8 cellular contexts compared by ENCODE assay signal in genomic region chr11:2298795-2299747, GRCh38. TPM values are rescaled to one million over a fixed set of nuclear protein-coding genes. Genes with fewer than 3 reads are reported as not detected.
DNase-seq lines count a peak whose midpoint lies in the region; ATAC-seq and TF ChIP-seq lines count a peak whose summit lies in the region.

No MANE protein-coding gene starts in this region.

- no peaks in the 10 kb centered on the region for H3K36me3 ChIP-seq in left lung

- BruUV-seq in Calu3 (replicated peaks; lab: Mats Ljungman, UMichigan): no TSS peak

- CTCF ChIA-PET in Calu3 (lab: Charles Lee): interaction anchor here (1.2 to 1.8 kb wide), 3 partner anchors 101 to 113 kb away, joined by 4 to 13 read pairs (median 9); no protein-coding TSS in a partner anchor

- peak; percentile 69 for DNase-seq in Calu3
- DNase-seq in left lung: peak in 1 of 2 donors; percentile 73
- no peak for DNase-seq in epidermal melanocyte (ENCODE audit: insufficient read length, low spot score)

- H3K27me3 ChIP-seq in left lung: no peaks in the 10 kb centered on the region

- H3K9me3 Mint-ChIP-seq in Calu3 (ENCODE audit: low read depth, unreplicated experiment) (no peaks in the 10 kb centered on the region), IgD-negative memory B cell (no peaks in the 10 kb centered on the region)
- H3K9me3 Mint-ChIP-seq in activated naive CD4-positive, alpha-beta T cell treated with anti-CD3 and anti-CD28 coated beads, Interleukin-2, amount 50 U/mL, for 24 hours: no peaks in the 10 kb centered on the region

- no peaks in the 10 kb centered on the region for H3K36me3 Mint-ChIP-seq in Calu3 (ENCODE audit: insufficient read depth, unreplicated experiment)
- no peaks in the 10 kb centered on the region for H3K36me3 Mint-ChIP-seq in IgD-negative memory B cell
- H3K36me3 Mint-ChIP-seq in activated naive CD4-positive, alpha-beta T cell treated with anti-CD3 and anti-CD28 coated beads, Interleukin-2, amount 50 U/mL, for 24 hours: no peaks in the 10 kb centered on the region

- H3K27ac Mint-ChIP-seq in Calu3 (ENCODE audit: unreplicated experiment) (no peak overlapping the region), IgD-negative memory B cell (peak overlapping the region in 1 of 3 donors; percentile 62)
- no peak overlapping the region for H3K27ac Mint-ChIP-seq in activated naive CD4-positive, alpha-beta T cell treated with anti-CD3 and anti-CD28 coated beads, Interleukin-2, amount 50 U/mL, for 24 hours

- peak overlapping the region in 1 of 2 donors; percentile 13 for H3K27ac ChIP-seq in left lung

- H3K4me1 ChIP-seq in left lung: peaks cover 0 to 38% of the 10 kb centered on the region in 2 donors

- no peak overlapping the region for H3K4me3 ChIP-seq in left lung

- H3K4me3 Mint-ChIP-seq in Calu3 (ENCODE audit: low read depth, unreplicated experiment) (no peak overlapping the region), IgD-negative memory B cell (peak overlapping the region; percentile 30 to 92 (median 60))
- peak overlapping the region; percentile 30 for H3K4me3 Mint-ChIP-seq in activated naive CD4-positive, alpha-beta T cell treated with anti-CD3 and anti-CD28 coated beads, Interleukin-2, amount 50 U/mL, for 24 hours

- intact Hi-C loops in Calu3 (cut with micrococcal nuclease; ENCODE audit: unreplicated experiment): loop anchor here (1.0 kb wide), 1 partner anchor 102 kb away; no protein-coding TSS in a partner anchor
- intact Hi-C loops in left lung (cut with DNase I): loop anchor here in 1 of 2 donors (5.0 kb wide), 1 partner anchor 102 kb away; no protein-coding TSS in a partner anchor

- peak; percentile 14 for ATAC-seq in left lung
- no peak for ATAC-seq in HG02938 (IDR thresholded peaks at IDR 0.05; ENCODE audit: unreplicated experiment)
- no peak for ATAC-seq in GM18517 (IDR thresholded peaks at IDR 0.05; ENCODE audit: unreplicated experiment)
- no peak for ATAC-seq in HG03520 (IDR thresholded peaks at IDR 0.05; ENCODE audit: unreplicated experiment)

- no peaks in the 10 kb centered on the region for H3K4me1 Mint-ChIP-seq in Calu3 (ENCODE audit: low read depth, unreplicated experiment)
- H3K4me1 Mint-ChIP-seq in IgD-negative memory B cell: peaks cover 7 to 17% (median 16%) of the 10 kb centered on the region in 3 donors
- H3K4me1 Mint-ChIP-seq in activated naive CD4-positive, alpha-beta T cell treated with anti-CD3 and anti-CD28 coated beads, Interleukin-2, amount 50 U/mL, for 24 hours: peaks cover 54% of the 10 kb centered on the region

- peak; percentile 66 for TF ChIP-seq CTCF in Calu3 (IDR thresholded peaks at IDR 0.05; ENCODE audit: unreplicated experiment)
- peak; percentile 18 to 46 for TF ChIP-seq CTCF in left lung (IDR thresholded peaks at IDR 0.05)

- H3K27me3 Mint-ChIP-seq in Calu3 (ENCODE audit: unreplicated experiment): peaks cover 57% of the 10 kb centered on the region
- no peaks in the 10 kb centered on the region for H3K27me3 Mint-ChIP-seq in IgD-negative memory B cell
- H3K27me3 Mint-ChIP-seq in activated naive CD4-positive, alpha-beta T cell treated with anti-CD3 and anti-CD28 coated beads, Interleukin-2, amount 50 U/mL, for 24 hours: no peaks in the 10 kb centered on the region

- no peaks in the 10 kb centered on the region for H3K9me3 ChIP-seq in left lung

RNA-seq across cellular contexts. Expression of gene C11orf21, which starts 2.6 kb away (rescaled TPM):
- total RNA-seq in Calu3 (2022) (not detected in 2 replicates), left lung (1 to 10 TPM; 2.7 to 6.9 TPM)
- 6.2 TPM for polyA plus RNA-seq in IgD-negative memory B cell

RNA-seq across cellular contexts. Expression of gene TSPAN32, which starts 2.7 kb away (rescaled TPM):
- total RNA-seq in Calu3 (2022) (not detected in 2 replicates), left lung (1 to 10 TPM; 4.2 to 6.2 TPM)
- polyA plus RNA-seq in IgD-negative memory B cell: 7.1 TPM

RNA-seq across cellular contexts. Expression of gene ASCL2, which starts 28.7 kb away (rescaled TPM):
- total RNA-seq in Calu3 (2022) (not detected in 2 replicates), left lung (1 to 10 TPM in 1 of 2 donors, under 1 TPM in 1; 0.79 to 2.3 TPM)
- 5.0 TPM for polyA plus RNA-seq in IgD-negative memory B cell
